In the genomic region with DNA sequence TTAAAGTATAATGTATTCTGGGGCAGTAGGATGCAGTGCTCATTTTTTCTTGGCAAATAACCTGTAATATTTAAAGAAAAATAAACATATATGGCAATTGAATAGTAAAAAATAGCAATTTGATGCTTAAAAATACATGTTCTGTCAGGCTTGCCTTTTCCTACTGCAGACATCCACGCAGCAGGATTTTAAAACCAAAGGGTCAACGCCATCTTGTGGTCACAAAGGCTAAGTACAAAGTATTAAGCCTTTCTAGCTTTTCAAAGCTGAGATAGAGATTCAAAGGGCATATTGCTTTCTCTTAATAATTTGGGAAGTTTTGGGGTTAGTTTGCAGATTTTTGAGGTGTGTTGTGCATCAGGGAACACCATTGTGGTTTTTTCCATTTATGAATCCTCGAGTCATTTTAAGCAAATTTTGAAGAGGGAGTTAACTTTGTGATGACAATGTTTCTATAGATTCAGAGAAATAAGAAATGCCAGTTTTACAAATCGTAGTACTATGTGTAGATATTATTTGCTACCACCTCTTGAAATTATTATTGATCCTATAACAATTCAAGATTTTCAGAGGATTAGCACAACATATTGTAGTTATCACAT, we compare ENCODE assay signal across 9 cellular contexts. TPM values are rescaled to one million over a fixed set of nuclear protein-coding genes. Genes with fewer than 3 reads are reported as not detected.
DNase-seq lines count a peak whose midpoint lies in the region; ATAC-seq and TF ChIP-seq lines count a peak whose summit lies in the region.
"Had no signal": no experiment of that assay in that cellular context is flagged by ENCODE, and none has a peak within 500 bp of the region (broad histone marks: within the 10 kb centered on the region; RNA-seq: fewer than 3 reads in every experiment).

No MANE protein-coding gene starts in this region.

- no peak overlapping the region for H3K4me3 ChIP-seq in right lobe of liver

- H3K27me3 Mint-ChIP-seq in central memory CD8-positive, alpha-beta T cell, result no peaks in the 10 kb centered on the region

- no peaks in the 10 kb centered on the region for H3K36me3 ChIP-seq in right lobe of liver

- no peak overlapping the region for H3K4me3 Mint-ChIP-seq in central memory CD8-positive, alpha-beta T cell
- H3K4me3 Mint-ChIP-seq: activated naive CD4-positive, alpha-beta T cell treated with anti-CD3 and anti-CD28 coated beads, Interleukin-2, amount 50 U/mL, for 24 hours had no signal

- H3K36me3 Mint-ChIP-seq in central memory CD8-positive, alpha-beta T cell (ENCODE audit: insufficient read depth), result no peaks in the 10 kb centered on the region
- H3K36me3 Mint-ChIP-seq: activated naive CD4-positive, alpha-beta T cell treated with anti-CD3 and anti-CD28 coated beads, Interleukin-2, amount 50 U/mL, for 24 hours had no signal

- intact Hi-C loops in right lobe of liver (cut with DNase I), result no loop called here

- no peaks in the 10 kb centered on the region for H3K4me1 Mint-ChIP-seq in central memory CD8-positive, alpha-beta T cell
- H3K4me1 Mint-ChIP-seq: activated naive CD4-positive, alpha-beta T cell treated with anti-CD3 and anti-CD28 coated beads, Interleukin-2, amount 50 U/mL, for 24 hours had no signal

- peak; percentile 59 to 78 (median 70) for TF ChIP-seq CTCF in right lobe of liver (IDR thresholded peaks at IDR 0.05)

- ATAC-seq in GM19438 (IDR thresholded peaks at IDR 0.05; ENCODE audit: low read depth, unreplicated experiment) (peak; percentile 81), HG03378 (IDR thresholded peaks at IDR 0.05; ENCODE audit: unreplicated experiment) (peak; percentile 91), right lobe of liver (peak; percentile 76 to 89 (median 86))
- ATAC-seq in central memory CD8-positive, alpha-beta T cell (replicated peaks; ENCODE audit: extremely low read depth, poor library complexity, severe bottlenecking), result peak; percentile 56
- no peak for ATAC-seq in stimulated activated naive CD8-positive, alpha-beta T cell treated with anti-CD3 and anti-CD28 coated beads, Interleukin-15, Interleukin-2, amounts not matched to agents 100 U/mL and 50 U/mL, for 24 hours

- no peaks in the 10 kb centered on the region for H3K9me3 ChIP-seq in right lobe of liver

- no peaks in the 10 kb centered on the region for H3K9me3 Mint-ChIP-seq in central memory CD8-positive, alpha-beta T cell
- H3K9me3 Mint-ChIP-seq: activated naive CD4-positive, alpha-beta T cell treated with anti-CD3 and anti-CD28 coated beads, Interleukin-2, amount 50 U/mL, for 24 hours had no signal

- DNase-seq in G401 (ENCODE audit: low spot score) (peak; percentile 71), NCI-H82 (lab: John Stamatoyannopoulos, UW) (peak; percentile 78), right lobe of liver (no peak)
- no peak for DNase-seq in central memory CD8-positive, alpha-beta T cell (ENCODE audit: low spot score in 2 of 2)
- DNase-seq in stimulated activated naive CD8-positive, alpha-beta T cell treated with anti-CD3 and anti-CD28 coated beads, Interleukin-15, Interleukin-2, amounts not matched to agents 100 U/mL and 50 U/mL, for 24 hours, result no peak
- no peak for DNase-seq in activated T-cell treated with anti-CD3 and anti-CD28 coated beads, Interleukin-2, amount 50 U/mL, for 1 hour

- H3K27me3 ChIP-seq in right lobe of liver, result no peaks in the 10 kb centered on the region

- WGBS in right lobe of liver (ENCODE audit: insufficient coverage, low coverage, low lambda C conversion rate, missing lambda C conversion rate), result 2% methylated on average over 4 of the region's 4 CpGs

- no peaks in the 10 kb centered on the region for H3K4me1 ChIP-seq in right lobe of liver

- TF ChIP-seq POLR2A in right lobe of liver (IDR thresholded peaks at IDR 0.05), result no peak

- in situ Hi-C loops in G401 (cut with HindIII; ENCODE audit: low sequenced_read_pairs), result no loop called here

- no peak overlapping the region for H3K27ac Mint-ChIP-seq in central memory CD8-positive, alpha-beta T cell (ENCODE audit: low read depth)
- H3K27ac Mint-ChIP-seq: activated naive CD4-positive, alpha-beta T cell treated with anti-CD3 and anti-CD28 coated beads, Interleukin-2, amount 50 U/mL, for 24 hours had no signal

- no peak overlapping the region for H3K27ac ChIP-seq in right lobe of liver

RNA-seq across cellular contexts. Expression of a gene that starts 4.7 kb away (rescaled TPM):
- not detected in 2 replicates for total RNA-seq in G401 (2014; rRNA removed; shearing (Covaris generic))
- total RNA-seq in right lobe of liver, result not detected

RNA-seq across cellular contexts. Expression of a gene that starts 45.1 kb away (rescaled TPM):
- total RNA-seq in G401 (2014; rRNA removed; shearing (Covaris generic)), result not detected in 2 replicates
- total RNA-seq in right lobe of liver, result not detected

Comparison
In these comparisons a context has a peak if more than half of its experiments do, and no peak if none do; other contexts are left out.
1. DNase-seq: peak in G401 (single experiment) and NCI-H82 (single experiment); none in central memory CD8-positive, alpha-beta T cell (0 of 2), right lobe of liver (0 of 3), stimulated activated naive CD8-positive, alpha-beta T cell treated with anti-CD3 and anti-CD28 coated beads, Interleukin-15, Interleukin-2, amounts not matched to agents 100 U/mL and 50 U/mL, for 24 hours (single experiment) and activated T-cell treated with anti-CD3 and anti-CD28 coated beads, Interleukin-2, amount 50 U/mL, for 1 hour (single experiment).